Comparison of ENCODE assay signal across 8 cellular contexts in the genomic region with DNA sequence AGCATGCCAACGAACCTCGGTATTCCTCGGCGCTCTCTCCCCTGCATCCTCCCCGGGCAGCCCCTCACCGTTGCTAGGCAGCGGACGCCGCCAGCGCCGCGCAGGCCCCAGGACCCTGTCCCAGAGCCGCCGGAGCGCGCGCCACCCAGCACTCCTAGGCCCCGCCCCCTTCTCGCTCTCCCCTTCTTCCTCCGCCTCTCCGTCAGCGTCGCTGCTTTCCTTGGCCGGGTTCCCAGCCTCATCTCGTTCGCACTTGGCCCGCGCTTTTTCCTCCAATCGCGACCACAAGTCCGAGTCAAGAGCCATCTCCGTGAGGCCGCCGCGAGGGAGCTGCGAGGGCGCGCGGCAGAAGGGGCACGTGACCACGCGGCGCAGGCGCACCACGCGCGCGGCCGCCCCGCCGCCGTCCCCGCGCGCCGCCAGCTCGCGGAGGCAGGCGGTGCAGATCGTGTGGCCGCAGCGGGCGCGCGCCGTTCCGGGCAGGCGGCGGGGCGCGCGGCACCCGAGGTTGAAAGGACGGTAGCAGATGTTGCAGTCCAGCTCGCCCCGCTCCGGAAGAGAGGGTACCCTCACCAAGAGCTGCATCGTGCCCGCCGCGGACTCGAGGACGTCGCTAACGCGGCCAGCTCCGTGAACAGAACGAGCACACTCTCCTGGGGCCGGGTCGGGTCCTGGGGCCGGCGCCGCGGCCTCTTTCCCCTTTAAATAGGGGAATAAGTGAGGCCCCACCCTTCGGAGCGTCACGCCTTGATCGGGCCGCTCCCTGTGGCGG. TPM values are rescaled to one million over a fixed set of nuclear protein-coding genes. Genes with fewer than 3 reads are reported as not detected.
DNase-seq lines count a peak whose midpoint lies in the region; ATAC-seq lines count a peak whose summit lies in the region.

A gene (minus strand): TSS at position 679 of the 772 bp plus-strand sequence. CDS start 94 bp downstream, at position 585.

- peak within 1 kb of the TSS; percentile 96 for H2BK15ac ChIP-seq in mesenchymal stem cell (ENCODE audit: low read depth, poor library complexity, severe bottlenecking)

- DNase-seq in C1 segment of cervical spinal cord (lab: John Stamatoyannopoulos, UW) (peak; percentile 36 to 87 (median 79)), HT-29 (ENCODE audit: low spot score) (peak; percentile 83), NK-92 (lab: John Stamatoyannopoulos, UW; ENCODE audit: unreplicated experiment) (peak; percentile 18), mesenchymal stem cell (peak; percentile 96)
- DNase-seq in activated CD8-positive, alpha-beta memory T cell treated with anti-CD3 and anti-CD28 coated beads for 4 hours (ENCODE audit: low read depth in 2 of 2) = peak; percentile 62
- peak; percentile 74 to 81 (median 74) for DNase-seq in effector memory CD4-positive, alpha-beta T cell
- DNase-seq in stimulated activated CD8-positive, alpha-beta memory T cell treated with anti-CD3 and anti-CD28 coated beads, Interleukin-12 subunit alpha, Interleukin-12 subunit beta, amount 100 ng/mL, for 1 hour (ENCODE audit: low read depth) = peak; percentile 60

- peak within 1 kb of the TSS; percentile 90 for H2BK120ac ChIP-seq in mesenchymal stem cell (ENCODE audit: low read depth, low read length)

- peak within 1 kb of the TSS; percentile 89 for H3K9ac ChIP-seq in mesenchymal stem cell (ENCODE audit: low read length)

- peak within 1 kb of the TSS in 1 of 2 experiments; percentile 92 for H3K23ac ChIP-seq in mesenchymal stem cell (ENCODE audit: low read length in 2 of 2)

- peak within 1 kb of the TSS; percentile 95 to 98 for H3K4ac ChIP-seq in mesenchymal stem cell (ENCODE audit: low read depth in 1 of 2, low read length in 2 of 2)

- H3K18ac ChIP-seq in mesenchymal stem cell (ENCODE audit: low read depth in 1 of 2, low read length in 2 of 2) = peak within 1 kb of the TSS; percentile 96 to 99

- no peaks in the 10 kb centered on the region for H3K27me3 ChIP-seq in effector memory CD4-positive, alpha-beta T cell (replicated peaks; ENCODE audit: control insufficient read depth, insufficient read depth, low read length, poor library complexity, severe bottlenecking)
- H3K27me3 ChIP-seq in mesenchymal stem cell (ENCODE audit: control insufficient read depth in 1 of 2, insufficient read depth in 1 of 2, low read length in 2 of 2) = no peaks in the 10 kb centered on the region

- H3K4me1 ChIP-seq in effector memory CD4-positive, alpha-beta T cell (ENCODE audit: control insufficient read depth, insufficient read depth, low read length, poor library complexity, severe bottlenecking) = peaks cover 20% of the 10 kb centered on the region
- peaks cover 15% of the 10 kb centered on the region for H3K4me1 ChIP-seq in mesenchymal stem cell (ENCODE audit: control insufficient read depth, insufficient read depth, low read depth, low read length)

- H2BK5ac ChIP-seq in mesenchymal stem cell (ENCODE audit: low read depth, low read length, poor library complexity, severe bottlenecking) = no peak within 1 kb of the TSS

- H2BK12ac ChIP-seq in mesenchymal stem cell (ENCODE audit: low read length in 2 of 2) = peak within 1 kb of the TSS; percentile 8 to 81

- ATAC-seq in GM19463 (IDR thresholded peaks at IDR 0.05; ENCODE audit: unreplicated experiment) = peak; percentile 81

- peak within 1 kb of the TSS in 1 of 2 experiments; percentile 98 for H3K14ac ChIP-seq in mesenchymal stem cell (ENCODE audit: low read length in 2 of 2)

- peaks cover 2% of the 10 kb centered on the region for H3K79me1 ChIP-seq in mesenchymal stem cell (replicated peaks; ENCODE audit: low read length, poor library complexity, severe bottlenecking)

- peak within 1 kb of the TSS; percentile 99 for H4K8ac ChIP-seq in mesenchymal stem cell (ENCODE audit: low read length)

- peak within 1 kb of the TSS; percentile 89 for H3K4me2 ChIP-seq in mesenchymal stem cell (ENCODE audit: low read length, poor library complexity, severe bottlenecking)

- no peaks in the 10 kb centered on the region for H3K9me3 ChIP-seq in effector memory CD4-positive, alpha-beta T cell (ENCODE audit: control insufficient read depth, low read length)
- no peaks in the 10 kb centered on the region for H3K9me3 ChIP-seq in mesenchymal stem cell (ENCODE audit: control insufficient read depth, low read length)

- H2AFZ ChIP-seq in mesenchymal stem cell (ENCODE audit: low read depth, low read length) = peak within 1 kb of the TSS; percentile 92

- no peak within 1 kb of the TSS for H2AK5ac ChIP-seq in mesenchymal stem cell (ENCODE audit: low read length, severe bottlenecking)

- peaks cover 15% of the 10 kb centered on the region for H3K36me3 ChIP-seq in effector memory CD4-positive, alpha-beta T cell (ENCODE audit: control insufficient read depth, insufficient read depth, low read length)
- H3K36me3 ChIP-seq in mesenchymal stem cell (ENCODE audit: control insufficient read depth in 1 of 2, insufficient read depth in 2 of 2, low read depth in 1 of 2, low read length in 2 of 2) = peaks cover 17 to 19% of the 10 kb centered on the region in 2 experiments

- peak within 1 kb of the TSS; percentile 93 for H4K91ac ChIP-seq in mesenchymal stem cell (ENCODE audit: low read length)

- 2% methylated on average over 96 of the region's 100 CpGs for WGBS in mesenchymal stem cell

- peak within 1 kb of the TSS; percentile 75 for H3K27ac ChIP-seq in effector memory CD4-positive, alpha-beta T cell (ENCODE audit: insufficient read depth, low read length, poor library complexity, severe bottlenecking)
- peak within 1 kb of the TSS; percentile 4 for H3K27ac ChIP-seq in mesenchymal stem cell (ENCODE audit: low read length, poor library complexity, severe bottlenecking)

- H3K4me3 ChIP-seq in effector memory CD4-positive, alpha-beta T cell (ENCODE audit: insufficient read depth, low read depth, low read length, poor library complexity, severe bottlenecking) = peak within 1 kb of the TSS; percentile 72
- H3K4me3 ChIP-seq in mesenchymal stem cell (ENCODE audit: insufficient read depth in 1 of 2, low read depth in 1 of 2, low read length in 2 of 2) = peak within 1 kb of the TSS; percentile 48 to 86

RNA-seq across cellular contexts. Expression of the gene that starts here (rescaled TPM):
- 0.81 and 1.1 TPM in 2 replicates for total RNA-seq in HT-29 (2014; rRNA removed; shearing (Covaris generic))
- 0.39 TPM for polyA plus RNA-seq in mesenchymal stem cell (2013, experiment 1 of 2)
- polyA plus RNA-seq in mesenchymal stem cell (2013, experiment 2 of 2) = 0.38 TPM

Comparison
In these comparisons a context has a peak if more than half of its experiments do, and no peak if none do; other contexts are left out.
1. Peak in every context shown above with its lines: DNase-seq, ATAC-seq, H3K4me3 ChIP-seq and H3K27ac ChIP-seq.
2. DNase-seq: peak in every context shown above with its lines; median percentile 96 in mesenchymal stem cell; 83 in HT-29; 79 in C1 segment of cervical spinal cord; 74 in effector memory CD4-positive, alpha-beta T cell; 62 in activated CD8-positive, alpha-beta memory T cell treated with anti-CD3 and anti-CD28 coated beads for 4 hours; 60 in stimulated activated CD8-positive, alpha-beta memory T cell treated with anti-CD3 and anti-CD28 coated beads, Interleukin-12 subunit alpha, Interleukin-12 subunit beta, amount 100 ng/mL, for 1 hour; 18 in NK-92.